ENCODE assay signal across 19 cellular contexts in genomic region chr11:8335683-8336082, GRCh38.
DNase-seq lines count a peak whose midpoint lies in the region; ATAC-seq, FAIRE-seq and TF ChIP-seq lines count a peak whose summit lies in the region.
"Had no signal": no experiment of that assay in that cellular context is flagged by ENCODE, and none has a peak within 500 bp of the region (broad histone marks: within the 10 kb centered on the region; RNA-seq: fewer than 3 reads in every experiment).

No MANE protein-coding gene starts in this region.

- H3K4me1 ChIP-seq in PC-9 (replicated peaks; ENCODE audit: insufficient read depth): peaks cover 46% of the 10 kb centered on the region
- H3K4me1 ChIP-seq in keratinocyte (ENCODE audit: control insufficient read depth, extremely low read depth, insufficient read depth, low read length): peaks cover 26% of the 10 kb centered on the region
- H3K4me1 ChIP-seq: BE2C had no signal

- peaks cover 8 to 68% of the 10 kb centered on the region in 2 donors for H3K27me3 Mint-ChIP-seq in effector memory CD8-positive, alpha-beta T cell

- in situ Hi-C loops in brain microvascular endothelial cell (cut with HindIII; ENCODE audit: low pct_ligation_motif_present, low sequenced_read_pairs): no loop called here

- H3F3A ChIP-seq in PC-9 (ENCODE audit: insufficient read depth, low read depth): peaks cover 32% of the 10 kb centered on the region; the same call in 1 of the 2 replicates

- H4K20me1 ChIP-seq in PC-9 (ENCODE audit: insufficient read depth) (no peaks in the 10 kb centered on the region), keratinocyte (ENCODE audit: control insufficient read depth, extremely low read depth, insufficient read depth, low read length) (no peaks in the 10 kb centered on the region)

- H3K4me3 ChIP-seq in PC-9 (no peak overlapping the region; the same call in 1 of the 2 replicates), brain microvascular endothelial cell (ENCODE audit: low read depth, low read length) (no peak overlapping the region), keratinocyte (ENCODE audit: control insufficient read depth in 2 of 3, extremely low read depth in 1 of 3, insufficient read depth in 2 of 3, low read depth in 1 of 3, low read length in 3 of 3) (no peak overlapping the region)
- H3K4me3 ChIP-seq: SJCRH30 had no signal

- H3K9me1 ChIP-seq in keratinocyte (ENCODE audit: control insufficient read depth, extremely low read depth, insufficient read depth, low read length): peaks cover 2% of the 10 kb centered on the region

- no peak overlapping the region for H3K4me3 Mint-ChIP-seq in effector memory CD8-positive, alpha-beta T cell
- H3K4me3 Mint-ChIP-seq: IgD-negative memory B cell had no signal

- intact Hi-C loops in PC-9 (cut with micrococcal nuclease; ENCODE audit: unreplicated experiment): loop anchor here (2.0 kb wide), 2 partner anchors 19 to 231 kb away; no protein-coding TSS in a partner anchor

- H3K9me3 ChIP-seq in PC-9 (ENCODE audit: insufficient read depth, low read depth): no peaks in the 10 kb centered on the region
- no peaks in the 10 kb centered on the region for H3K9me3 ChIP-seq in keratinocyte (ENCODE audit: control insufficient read depth, low read depth, low read length)
- H3K9me3 ChIP-seq: BE2C, SJCRH30 had no signal

- no peak overlapping the region for H2AFZ ChIP-seq in PC-9
- no peak overlapping the region for H2AFZ ChIP-seq in keratinocyte (ENCODE audit: control insufficient read depth, low read length)

- peak overlapping the region; percentile 71 for H3K27ac ChIP-seq in PC-9
- H3K27ac ChIP-seq in brain microvascular endothelial cell: no peak overlapping the region
- no peak overlapping the region for H3K27ac ChIP-seq in keratinocyte (ENCODE audit: control insufficient read depth, insufficient read depth, low read length)
- H3K27ac ChIP-seq: SJCRH30 had no signal

- DNase-seq in EH (ENCODE audit: low read depth): peak; percentile 6
- peak in 1 of 2 experiments; percentile 46 for DNase-seq in PC-9
- DNase-seq in brain microvascular endothelial cell: peak; percentile 18
- no peak for DNase-seq in keratinocyte (ENCODE audit: low read depth, low spot score)
- no peak for DNase-seq in stimulated activated CD4-positive, alpha-beta T cell treated with anti-CD3 and anti-CD28 coated beads, Interleukin-2, amount 100 ng/mL, for 24 hours
- DNase-seq in NCI-H2227 (lab: John Stamatoyannopoulos, UW; ENCODE audit: unreplicated experiment): no peak
- no peak for DNase-seq in effector memory CD8-positive, alpha-beta T cell
- no peak for DNase-seq in GF-D8 (lab: John Stamatoyannopoulos, UW)
- DNase-seq: BE2C, GOT3, NCI-H1105 treated with DMSO at 0.1 percent for 48 hours, NCI-H2081, NCI-H2171, NCI-H526, SJCRH30 had no signal

- no peaks in the 10 kb centered on the region for H3K9me3 Mint-ChIP-seq in effector memory CD8-positive, alpha-beta T cell
- H3K9me3 Mint-ChIP-seq: IgD-negative memory B cell had no signal

- H3K4me1 Mint-ChIP-seq in effector memory CD8-positive, alpha-beta T cell (ENCODE audit: low read depth in 2 of 2): no peaks in the 10 kb centered on the region

- no peak overlapping the region for H3K27ac Mint-ChIP-seq in effector memory CD8-positive, alpha-beta T cell

- TF ChIP-seq CTCF in PC-9 (conservative IDR thresholded peaks at IDR 0.05) (no peak), brain microvascular endothelial cell (IDR thresholded peaks at IDR 0.05; ENCODE audit: low read depth, low read length, missing control alignments) (no peak), keratinocyte (optimal IDR thresholded peaks at IDR 0.05 in 1 of 3, IDR thresholded peaks at IDR 0.05 in 1 of 3, conservative IDR thresholded peaks at IDR 0.05 in 1 of 3; ENCODE audit: extremely low read depth in 1 of 3, insufficient read depth in 2 of 3, low read length in 3 of 3) (no peak)

- peak overlapping the region; percentile 67 for H3K4me2 ChIP-seq in PC-9
- H3K4me2 ChIP-seq in keratinocyte (ENCODE audit: control insufficient read depth, extremely low read depth, insufficient read depth, low read depth, low read length): peak overlapping the region; percentile 2

- H3K9me2 ChIP-seq in PC-9 (ENCODE audit: insufficient read depth): no peaks in the 10 kb centered on the region

- dilution Hi-C loops in keratinocyte (cut with MboI; ENCODE audit: extremely low pct_ligation_motif_present, low sequenced_read_pairs): no loop called here

- ATAC-seq in effector memory CD8-positive, alpha-beta T cell (replicated peaks): no peak
- ATAC-seq: HCT116 had no signal

- H3K27me3 ChIP-seq in PC-9 (ENCODE audit: insufficient read depth, low read depth) (no peaks in the 10 kb centered on the region), brain microvascular endothelial cell (replicated peaks) (no peaks in the 10 kb centered on the region), keratinocyte (ENCODE audit: control insufficient read depth, extremely low read depth, insufficient read depth, low read length) (peaks cover 14% of the 10 kb centered on the region)
- H3K27me3 ChIP-seq: BE2C, SJCRH30 had no signal

- H3K36me3 ChIP-seq in PC-9 (ENCODE audit: low read depth) (no peaks in the 10 kb centered on the region), brain microvascular endothelial cell (replicated peaks) (no peaks in the 10 kb centered on the region), keratinocyte (ENCODE audit: control insufficient read depth in 2 of 2, extremely low read depth in 1 of 2, insufficient read depth in 2 of 2, low read length in 2 of 2) (no peaks in the 10 kb centered on the region)
- H3K36me3 ChIP-seq: BE2C, SJCRH30 had no signal

- no peaks in the 10 kb centered on the region for H3K36me3 Mint-ChIP-seq in effector memory CD8-positive, alpha-beta T cell (ENCODE audit: insufficient read depth)

- CTCF ChIA-PET in PC-9 (lab: Charles Lee): interaction anchor here (0.7 to 0.9 kb wide), 2 partner anchors 19 to 231 kb away, joined by 3 to 6 read pairs; no protein-coding TSS in a partner anchor

- peak; percentile 20 for FAIRE-seq in keratinocyte (lab: Jason Lieb, UNC)
- FAIRE-seq: A204.1, GM12891 had no signal

- H3K79me2 ChIP-seq in PC-9 (ENCODE audit: low read depth) (no peaks in the 10 kb centered on the region), keratinocyte (ENCODE audit: control insufficient read depth, insufficient read depth, low read length) (no peaks in the 10 kb centered on the region)

- POLR2A ChIA-PET in PC-9 (lab: Charles Lee; ENCODE audit: unreplicated experiment): no interaction called here

- no TSS peak for BruUV-seq in PC-9 (replicated peaks; lab: Mats Ljungman, UMichigan)

- H3K9ac ChIP-seq in keratinocyte (ENCODE audit: control insufficient read depth, extremely low read depth, insufficient read depth, low read length): no peak overlapping the region

Comparison
In these comparisons a context has a peak if more than half of its experiments do, and no peak if none do; other contexts are left out.
1. DNase-seq: peak in EH (single experiment) and brain microvascular endothelial cell (single experiment); none in keratinocyte (single experiment), stimulated activated CD4-positive, alpha-beta T cell treated with anti-CD3 and anti-CD28 coated beads, Interleukin-2, amount 100 ng/mL, for 24 hours (0 of 2), NCI-H2227 (single experiment), effector memory CD8-positive, alpha-beta T cell (0 of 3) and GF-D8 (single experiment).